Comparison of ENCODE assay signal across 16 cellular contexts in the genomic region with DNA sequence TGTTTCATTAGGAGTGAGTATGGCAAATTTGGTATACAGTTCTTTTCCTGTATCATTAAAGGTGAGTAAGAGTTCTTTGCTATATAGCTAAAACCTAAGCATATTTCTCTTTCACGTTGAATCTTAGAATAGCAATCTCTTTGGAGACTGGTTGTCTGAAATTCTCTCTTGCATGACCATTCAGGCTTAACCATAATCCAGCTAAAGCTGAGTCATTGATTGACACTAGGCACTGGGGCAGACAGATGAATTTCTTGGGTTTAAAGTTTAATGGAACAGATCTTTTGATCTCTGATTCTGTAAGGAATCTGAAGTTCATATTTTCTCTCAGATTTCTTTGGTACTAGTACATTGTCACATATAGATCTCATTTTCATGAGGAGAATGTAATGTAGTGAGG.
"Had no signal": no experiment of that assay in that cellular context is flagged by ENCODE, and none has a peak within 500 bp of the region (broad histone marks: within the 10 kb centered on the region; RNA-seq: fewer than 3 reads in every experiment).

No MANE protein-coding gene starts in this region.

- H3K36me3 Mint-ChIP-seq: activated naive CD4-positive, alpha-beta T cell treated with anti-CD3 and anti-CD28 coated beads, Interleukin-2, amount 50 U/mL, for 24 hours; brain; naive B cell; stimulated activated memory B cell treated with anti-CD40 and anti-IgM and Interleukin-4, amounts not matched to agents 10 μg/mL and 1 μg/mL and 100 μg/mL, for 72 hours; WTC11 had no signal

- H3K4me3 Mint-ChIP-seq: activated CD4-positive, alpha-beta memory T cell treated with anti-CD3 and anti-CD28 coated beads, Interleukin-2, amount 10 ng/mL, durations not matched to agents 7 days and 5 days; activated naive CD4-positive, alpha-beta T cell treated with anti-CD3 and anti-CD28 coated beads, Interleukin-2, amount 50 U/mL, for 24 hours; activated T-cell treated with anti-CD3 and anti-CD28 coated beads, Interleukin-2, amount 50 U/mL, for 24 hours; brain; central memory CD8-positive, alpha-beta T cell; naive B cell; stimulated activated memory B cell treated with anti-CD40 and anti-IgM and Interleukin-4, amounts not matched to agents 10 μg/mL and 1 μg/mL and 100 μg/mL, for 72 hours; WTC11 had no signal

- H3K27ac Mint-ChIP-seq: activated CD4-positive, alpha-beta memory T cell treated with anti-CD3 and anti-CD28 coated beads, Interleukin-2, amount 10 ng/mL, durations not matched to agents 7 days and 5 days; activated naive CD4-positive, alpha-beta T cell treated with anti-CD3 and anti-CD28 coated beads, Interleukin-2, amount 50 U/mL, for 24 hours; activated T-cell treated with anti-CD3 and anti-CD28 coated beads, Interleukin-2, amount 50 U/mL, for 24 hours; brain; naive B cell; stimulated activated memory B cell treated with anti-CD40 and anti-IgM and Interleukin-4, amounts not matched to agents 10 μg/mL and 1 μg/mL and 100 μg/mL, for 72 hours; WTC11 had no signal

- ATAC-seq: heart left ventricle; left lung; pancreas; stimulated activated memory B cell treated with anti-CD40 and anti-IgM and Interleukin-4, amounts not matched to agents 10 μg/mL and 1 μg/mL and 100 μg/mL, for 72 hours; WTC11 had no signal

- H3K4me1 Mint-ChIP-seq: activated CD4-positive, alpha-beta memory T cell treated with anti-CD3 and anti-CD28 coated beads, Interleukin-2, amount 10 ng/mL, durations not matched to agents 7 days and 5 days; activated naive CD4-positive, alpha-beta T cell treated with anti-CD3 and anti-CD28 coated beads, Interleukin-2, amount 50 U/mL, for 24 hours; brain; central memory CD8-positive, alpha-beta T cell; naive B cell; stimulated activated memory B cell treated with anti-CD40 and anti-IgM and Interleukin-4, amounts not matched to agents 10 μg/mL and 1 μg/mL and 100 μg/mL, for 72 hours had no signal

- H3K27ac ChIP-seq: adrenal gland, coronary artery, heart left ventricle, left lung, pancreas had no signal

- H3K4me1 ChIP-seq: adrenal gland, heart left ventricle, left lung had no signal

- H3K27me3 ChIP-seq: adrenal gland, heart left ventricle, left lung, pancreas had no signal

- H3K9me3 Mint-ChIP-seq: activated CD4-positive, alpha-beta memory T cell treated with anti-CD3 and anti-CD28 coated beads, Interleukin-2, amount 10 ng/mL, durations not matched to agents 7 days and 5 days; stimulated activated memory B cell treated with anti-CD40 and anti-IgM and Interleukin-4, amounts not matched to agents 10 μg/mL and 1 μg/mL and 100 μg/mL, for 72 hours; WTC11 had no signal

- DNase-seq: activated CD4-positive, alpha-beta memory T cell treated with anti-CD3 and anti-CD28 coated beads, Interleukin-2, amount 10 ng/mL, durations not matched to agents 7 days and 5 days; activated CD4-positive, alpha-beta T cell treated with anti-CD3 and anti-CD28 coated beads for 4 hours; activated T-cell treated with anti-CD3 and anti-CD28 coated beads, Interleukin-2, amount 50 U/mL, for 24 hours; adrenal gland; foreskin melanocyte; heart left ventricle; left lung; mammary epithelial cell; naive B cell; pancreas had no signal

- H3K27me3 Mint-ChIP-seq: activated CD4-positive, alpha-beta memory T cell treated with anti-CD3 and anti-CD28 coated beads, Interleukin-2, amount 10 ng/mL, durations not matched to agents 7 days and 5 days; activated naive CD4-positive, alpha-beta T cell treated with anti-CD3 and anti-CD28 coated beads, Interleukin-2, amount 50 U/mL, for 24 hours; activated T-cell treated with anti-CD3 and anti-CD28 coated beads, Interleukin-2, amount 50 U/mL, for 24 hours; brain; central memory CD8-positive, alpha-beta T cell; naive B cell; stimulated activated memory B cell treated with anti-CD40 and anti-IgM and Interleukin-4, amounts not matched to agents 10 μg/mL and 1 μg/mL and 100 μg/mL, for 72 hours had no signal

- H3K4me3 ChIP-seq: adrenal gland, coronary artery, heart left ventricle, left lung, pancreas had no signal

- H3K36me3 ChIP-seq: adrenal gland, heart left ventricle, left lung, pancreas had no signal

- H3K9me3 ChIP-seq: adrenal gland, pancreas had no signal
